Comparison of ENCODE assay signal across 20 cellular contexts in the genomic region with DNA sequence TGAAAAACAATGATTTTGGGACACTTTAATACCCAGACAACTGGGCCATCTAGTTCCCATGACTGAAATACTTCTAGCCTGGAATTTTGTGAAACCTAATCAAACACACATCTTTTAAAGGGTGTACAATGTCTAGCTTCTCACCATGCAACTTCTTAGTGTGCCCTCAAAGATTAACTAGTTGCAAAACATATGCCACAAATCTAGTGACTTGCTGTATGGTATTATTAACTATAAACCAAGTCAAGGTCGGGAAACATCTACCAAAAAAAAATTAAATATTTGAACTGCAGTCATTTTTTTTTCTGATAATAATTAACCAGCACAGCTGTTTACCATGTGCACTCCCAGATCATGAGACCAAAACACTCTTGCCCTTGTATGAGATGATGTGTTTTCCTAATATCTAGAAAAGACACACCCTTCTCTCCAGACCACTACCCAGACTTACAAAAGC.
DNase-seq lines count a peak whose midpoint lies in the region; ATAC-seq and TF ChIP-seq lines count a peak whose summit lies in the region.
"Had no signal": no experiment of that assay in that cellular context is flagged by ENCODE, and none has a peak within 500 bp of the region (broad histone marks: within the 10 kb centered on the region; RNA-seq: fewer than 3 reads in every experiment).

No MANE protein-coding gene starts in this region.

- no peak overlapping the region for H3K4me3 Mint-ChIP-seq in activated naive CD8-positive, alpha-beta T cell treated with anti-CD3 and anti-CD28 coated beads, Interleukin-2, amount 50 U/mL, for 24 hours
- H3K4me3 Mint-ChIP-seq in naive thymus-derived CD4-positive, alpha-beta T cell = peak overlapping the region in 3 of 10 donors; percentile 2 to 54 (median 50)
- H3K4me3 Mint-ChIP-seq: HFFc6, T-helper 17 cell had no signal

- POLR2A ChIA-PET in naive thymus-derived CD4-positive, alpha-beta T cell (lab: Charles Lee) = interaction anchor here (0.7 to 1.5 kb wide), 3 partner anchors 9 to 29 kb away, joined by 3 to 4 read pairs (median 3); no protein-coding TSS in a partner anchor

- peak; percentile 17 for ATAC-seq in GM18505 (IDR thresholded peaks at IDR 0.05; ENCODE audit: unreplicated experiment)
- ATAC-seq in GM21786 (IDR thresholded peaks at IDR 0.05; ENCODE audit: unreplicated experiment) = peak; percentile 23
- no peak for ATAC-seq in activated naive CD8-positive, alpha-beta T cell treated with anti-CD3 and anti-CD28 coated beads, Interleukin-2, amount 50 U/mL, for 24 hours
- ATAC-seq in naive thymus-derived CD4-positive, alpha-beta T cell = no peak
- ATAC-seq: gastroesophageal sphincter, T-helper 17 cell had no signal

- H3K36me3 Mint-ChIP-seq in activated naive CD8-positive, alpha-beta T cell treated with anti-CD3 and anti-CD28 coated beads, Interleukin-2, amount 50 U/mL, for 24 hours (ENCODE audit: low read depth) = peaks cover 40% of the 10 kb centered on the region
- peaks cover 9 to 65% (median 54%) of the 10 kb centered on the region in 5 donors for H3K36me3 Mint-ChIP-seq in naive thymus-derived CD4-positive, alpha-beta T cell

- no peak overlapping the region for H3K27ac ChIP-seq in naive thymus-derived CD4-positive, alpha-beta T cell (ENCODE audit: low read depth, low read length)
- no peak overlapping the region for H3K27ac ChIP-seq in vagina
- H3K27ac ChIP-seq: epithelial cell of prostate, gastroesophageal sphincter had no signal

- intact Hi-C loops in naive thymus-derived CD4-positive, alpha-beta T cell (cut with micrococcal nuclease) = no loop called here
- intact Hi-C loops in vagina (cut with DNase I) = no loop called here

- peaks cover 0 to 12% (median 0%) of the 10 kb centered on the region in 3 experiments for H3K9me3 ChIP-seq in naive thymus-derived CD4-positive, alpha-beta T cell (ENCODE audit: control insufficient read depth in 2 of 3, low read length in 3 of 3)
- no peaks in the 10 kb centered on the region for H3K9me3 ChIP-seq in vagina
- H3K9me3 ChIP-seq: gastroesophageal sphincter, left lung, transverse colon had no signal

- no peaks in the 10 kb centered on the region for H3K36me3 ChIP-seq in naive thymus-derived CD4-positive, alpha-beta T cell (ENCODE audit: control insufficient read depth in 2 of 3, insufficient read depth in 3 of 3, low read length in 3 of 3)
- H3K36me3 ChIP-seq in vagina = no peaks in the 10 kb centered on the region
- H3K36me3 ChIP-seq: gastroesophageal sphincter, left lung, transverse colon had no signal

- no peak overlapping the region for H3K4me3 ChIP-seq in naive thymus-derived CD4-positive, alpha-beta T cell (ENCODE audit: low read length)
- no peak overlapping the region for H3K4me3 ChIP-seq in vagina
- H3K4me3 ChIP-seq: gastroesophageal sphincter, left lung, smooth muscle cell, transverse colon had no signal

- no peak for TF ChIP-seq POLR2A in GM18505 (IDR thresholded peaks at IDR 0.05; ENCODE audit: borderline replicate concordance, extremely low read depth, insufficient read depth, insufficient read length)
- no peak for TF ChIP-seq POLR2A in vagina (IDR thresholded peaks at IDR 0.05)

- H3K4me1 ChIP-seq in naive thymus-derived CD4-positive, alpha-beta T cell (ENCODE audit: control insufficient read depth in 2 of 2, insufficient read depth in 2 of 2, low read length in 2 of 2) = peaks cover 9 to 29% of the 10 kb centered on the region in 2 donors
- no peaks in the 10 kb centered on the region for H3K4me1 ChIP-seq in vagina
- H3K4me1 ChIP-seq: transverse colon had no signal

- H3K4me1 Mint-ChIP-seq in activated naive CD8-positive, alpha-beta T cell treated with anti-CD3 and anti-CD28 coated beads, Interleukin-2, amount 50 U/mL, for 24 hours = peaks cover 64% of the 10 kb centered on the region
- H3K4me1 Mint-ChIP-seq in naive thymus-derived CD4-positive, alpha-beta T cell = peaks cover 57 to 88% (median 79%) of the 10 kb centered on the region in 7 donors

- no peaks in the 10 kb centered on the region for H3K27me3 Mint-ChIP-seq in activated naive CD8-positive, alpha-beta T cell treated with anti-CD3 and anti-CD28 coated beads, Interleukin-2, amount 50 U/mL, for 24 hours
- no peaks in the 10 kb centered on the region for H3K27me3 Mint-ChIP-seq in naive thymus-derived CD4-positive, alpha-beta T cell
- H3K27me3 Mint-ChIP-seq: T-helper 17 cell had no signal

- peak overlapping the region; percentile 5 for H3K27ac Mint-ChIP-seq in activated naive CD8-positive, alpha-beta T cell treated with anti-CD3 and anti-CD28 coated beads, Interleukin-2, amount 50 U/mL, for 24 hours
- H3K27ac Mint-ChIP-seq in naive thymus-derived CD4-positive, alpha-beta T cell = peak overlapping the region in 6 of 9 donors; percentile 25 to 85 (median 50)
- H3K27ac Mint-ChIP-seq: HFFc6, T-helper 17 cell had no signal

- DNase-seq in activated naive CD8-positive, alpha-beta T cell treated with anti-CD3 and anti-CD28 coated beads, Interleukin-2, amount 50 U/mL, for 24 hours = no peak
- DNase-seq in naive thymus-derived CD4-positive, alpha-beta T cell = no peak
- no peak for DNase-seq in putamen (ENCODE audit: low spot score)
- no peak for DNase-seq in activated gamma-delta T cell treated with Interleukin-2 at 50 U/mL for 16 hours
- no peak for DNase-seq in vagina (ENCODE audit: extremely low spot score in 2 of 2)
- DNase-seq: activated gamma-delta T cell, dermis blood vessel endothelial cell, HFFc6, left lung, NCI-H1048, NCI-H2081 treated with DMSO at 0.1 percent for 48 hours, NCI-H510A treated with DMSO at 0.1 percent for 48 hours, OCI-M1, T-helper 17 cell, transverse colon had no signal

- peaks cover 16% of the 10 kb centered on the region for H3K9me3 Mint-ChIP-seq in activated naive CD8-positive, alpha-beta T cell treated with anti-CD3 and anti-CD28 coated beads, Interleukin-2, amount 50 U/mL, for 24 hours
- peaks cover 5 to 23% (median 12%) of the 10 kb centered on the region in 11 donors for H3K9me3 Mint-ChIP-seq in naive thymus-derived CD4-positive, alpha-beta T cell
- H3K9me3 Mint-ChIP-seq: HFFc6 had no signal

- CTCF ChIA-PET in naive thymus-derived CD4-positive, alpha-beta T cell (lab: Charles Lee) = no interaction called here

- H3K27me3 ChIP-seq in naive thymus-derived CD4-positive, alpha-beta T cell (ENCODE audit: control insufficient read depth in 2 of 2, insufficient read depth in 2 of 2, low read length in 2 of 2) = no peaks in the 10 kb centered on the region
- no peaks in the 10 kb centered on the region for H3K27me3 ChIP-seq in vagina
- H3K27me3 ChIP-seq: gastroesophageal sphincter, left lung, transverse colon had no signal

- TF ChIP-seq CTCF in vagina (IDR thresholded peaks at IDR 0.05) = no peak

Comparison
In these comparisons a context has a peak if more than half of its experiments do, and no peak if none do; other contexts are left out.
1. ATAC-seq: peak in GM18505 (single experiment) and GM21786 (single experiment); none in activated naive CD8-positive, alpha-beta T cell treated with anti-CD3 and anti-CD28 coated beads, Interleukin-2, amount 50 U/mL, for 24 hours (single experiment) and naive thymus-derived CD4-positive, alpha-beta T cell (single experiment).